8 cellular contexts compared by ENCODE assay signal in genomic region chr7:16645593-16646426, GRCh38. TPM values are rescaled to one million over a fixed set of nuclear protein-coding genes. Genes with fewer than 3 reads are reported as not detected.
DNase-seq lines count a peak whose midpoint lies in the region; TF ChIP-seq lines count a peak whose summit lies in the region.

TSS of gene ANKMY2 (minus strand) at chr7:16645754. CDS start at chr7:16645573, 181 bp downstream.
TSS of gene BZW2 (plus strand) at chr7:16646181. CDS start at chr7:16665444, 19,263 bp downstream.

- H3K9me3 Mint-ChIP-seq in nephron progenitor cell = no peaks in the 10 kb centered on the region
- H3K9me3 Mint-ChIP-seq in stimulated activated naive CD8-positive, alpha-beta T cell treated with anti-CD3 and anti-CD28 coated beads, Interleukin-15, Interleukin-2, amounts not matched to agents 100 ng/mL and 50 ng/mL, for 24 hours = no peaks in the 10 kb centered on the region

- H3K9me3 ChIP-seq in HAP-1 (no peaks in the 10 kb centered on the region), MG63 (no peaks in the 10 kb centered on the region)

- TF ChIP-seq CTCF in fibroblast of villous mesenchyme (IDR thresholded peaks at IDR 0.05; ENCODE audit: insufficient read depth, low read depth, low read length) = no peak
- no peak for TF ChIP-seq CTCF in nephron progenitor cell (IDR thresholded peaks at IDR 0.05)

- H3K4me3 Mint-ChIP-seq in nephron progenitor cell = peak within 1 kb of the TSS; percentile 98
- H3K4me3 Mint-ChIP-seq in stimulated activated naive CD8-positive, alpha-beta T cell treated with anti-CD3 and anti-CD28 coated beads, Interleukin-15, Interleukin-2, amounts not matched to agents 100 ng/mL and 50 ng/mL, for 24 hours = peak within 1 kb of the TSS; percentile 98

- H3K27ac Mint-ChIP-seq in nephron progenitor cell = peak within 1 kb of the TSS; percentile 100
- H3K27ac Mint-ChIP-seq in stimulated activated naive CD8-positive, alpha-beta T cell treated with anti-CD3 and anti-CD28 coated beads, Interleukin-15, Interleukin-2, amounts not matched to agents 100 ng/mL and 50 ng/mL, for 24 hours = peak within 1 kb of the TSS; percentile 98

- peak within 1 kb of the TSS; percentile 97 for H3K4me3 ChIP-seq in HAP-1
- H3K4me3 ChIP-seq in MG63 = peak within 1 kb of the TSS; percentile 99
- peak within 1 kb of the TSS; percentile 95 for H3K4me3 ChIP-seq in fibroblast of villous mesenchyme (ENCODE audit: low read depth, low read length)

- in situ Hi-C loops in HAP-1 (cut with MboI; ENCODE audit: low sequenced_read_pairs) = no loop called here

- no peaks in the 10 kb centered on the region for H3K36me3 ChIP-seq in HAP-1 (replicated peaks)
- H3K36me3 ChIP-seq in MG63 = peaks cover 4% of the 10 kb centered on the region

- H3K27me3 ChIP-seq in HAP-1 (ENCODE audit: low read depth) (no peaks in the 10 kb centered on the region), MG63 (no peaks in the 10 kb centered on the region)

- H3K4me1 Mint-ChIP-seq in nephron progenitor cell = peaks cover 54% of the 10 kb centered on the region
- peaks cover 67% of the 10 kb centered on the region for H3K4me1 Mint-ChIP-seq in stimulated activated naive CD8-positive, alpha-beta T cell treated with anti-CD3 and anti-CD28 coated beads, Interleukin-15, Interleukin-2, amounts not matched to agents 100 ng/mL and 50 ng/mL, for 24 hours (ENCODE audit: low read depth)

- DNase-seq in ELR (ENCODE audit: low read depth) = peak; percentile 98
- peak; percentile 89 to 95 for DNase-seq in HAP-1 (ENCODE audit: low spot score in 2 of 2)
- peak; percentile 97 for DNase-seq in MG63
- DNase-seq in SHP77 (lab: John Stamatoyannopoulos, UW) = peak; percentile 95 to 99
- peak; percentile 87 for DNase-seq in activated gamma-delta T cell (lab: John Stamatoyannopoulos, UW)
- DNase-seq in fibroblast of villous mesenchyme (ENCODE audit: low read depth) = peak; percentile 98
- peak; percentile 89 for DNase-seq in nephron progenitor cell

- H3K27me3 Mint-ChIP-seq in nephron progenitor cell (ENCODE audit: low read depth, poor library complexity) = no peaks in the 10 kb centered on the region
- H3K27me3 Mint-ChIP-seq in stimulated activated naive CD8-positive, alpha-beta T cell treated with anti-CD3 and anti-CD28 coated beads, Interleukin-15, Interleukin-2, amounts not matched to agents 100 ng/mL and 50 ng/mL, for 24 hours = no peaks in the 10 kb centered on the region

- H3K4me1 ChIP-seq in HAP-1 = peaks cover 31% of the 10 kb centered on the region

- H3K36me3 Mint-ChIP-seq in nephron progenitor cell (ENCODE audit: low read depth) = peaks cover 23% of the 10 kb centered on the region
- peaks cover 30% of the 10 kb centered on the region for H3K36me3 Mint-ChIP-seq in stimulated activated naive CD8-positive, alpha-beta T cell treated with anti-CD3 and anti-CD28 coated beads, Interleukin-15, Interleukin-2, amounts not matched to agents 100 ng/mL and 50 ng/mL, for 24 hours (ENCODE audit: low read depth)

RNA-seq across cellular contexts. Expression of gene ANKMY2, which starts in this region (rescaled TPM):
- total RNA-seq in MG63 (2014; rRNA removed; shearing (Covaris generic); ENCODE audit: low replicate concordance) = 18.5 and 21.0 TPM in 2 replicates
- 23.2 and 28.5 TPM in 2 replicates for total RNA-seq in fibroblast of villous mesenchyme

RNA-seq across cellular contexts. Expression of gene BZW2, which starts in this region (rescaled TPM):
- total RNA-seq in MG63 (2014; rRNA removed; shearing (Covaris generic); ENCODE audit: low replicate concordance) = 120 and 182 TPM in 2 replicates
- total RNA-seq in fibroblast of villous mesenchyme = 48.0 and 53.5 TPM in 2 replicates

Comparison
In these comparisons a context has a peak if more than half of its experiments do, and no peak if none do; other contexts are left out.
1. Peak in every context shown above with its lines: DNase-seq and H3K4me3 ChIP-seq.